In the genomic region with DNA sequence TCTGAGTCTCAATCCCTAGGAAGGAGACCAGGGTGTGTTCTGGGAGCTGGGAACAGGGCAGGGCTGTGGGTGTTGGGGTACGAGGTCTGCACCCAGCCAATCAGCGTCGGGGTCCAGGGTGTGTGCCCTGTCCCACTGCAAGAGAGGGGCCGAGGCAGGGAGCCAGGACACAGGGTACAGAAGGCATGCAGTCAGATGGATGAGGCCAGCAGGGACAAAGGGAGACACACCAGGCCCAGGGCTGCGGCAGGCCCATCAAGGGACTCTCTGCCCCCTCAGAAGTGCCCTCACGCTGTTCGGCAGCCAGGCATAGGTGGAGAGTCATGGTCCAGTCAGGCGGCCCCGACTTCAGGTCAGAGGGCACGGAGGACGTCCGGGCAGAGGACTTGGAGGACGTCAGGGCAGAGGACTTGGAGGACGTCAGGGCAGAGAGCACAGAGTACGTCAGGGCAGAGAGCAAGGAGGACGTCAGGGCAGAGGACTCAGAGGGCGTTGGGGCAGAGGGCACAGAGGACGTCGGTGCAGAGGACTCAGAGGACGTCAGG, we compare ENCODE assay signal across 21 cellular contexts. TPM values are rescaled to one million over a fixed set of nuclear protein-coding genes. Genes with fewer than 3 reads are reported as not detected.
A peak's percentile ranks its signal among the peaks of the same experiment; 100 is the strongest.
DNase-seq lines count a peak whose midpoint lies in the region; ATAC-seq, FAIRE-seq and TF ChIP-seq lines count a peak whose summit lies in the region.
"Had no signal": no experiment of that assay in that cellular context is flagged by ENCODE, and none has a peak within 500 bp of the region (broad histone marks: within the 10 kb centered on the region; RNA-seq: fewer than 3 reads in every experiment).

No MANE protein-coding gene starts in this region.

- H3K27me3 ChIP-seq in GM23338 (ENCODE audit: insufficient read depth) (no peaks in the 10 kb centered on the region), astrocyte (ENCODE audit: insufficient read depth, low read length) (no peaks in the 10 kb centered on the region), spleen (replicated peaks in 1 of 7) (no peaks in the 10 kb centered on the region), brain microvascular endothelial cell (replicated peaks) (no peaks in the 10 kb centered on the region)

- H3K4me1 Mint-ChIP-seq in GM23338 (no peaks in the 10 kb centered on the region; the same call in 2 of the 3 replicates), astrocyte (ENCODE audit: low read depth, unreplicated experiment) (peaks cover 16% of the 10 kb centered on the region)
- H3K4me1 Mint-ChIP-seq: CD4-positive, alpha-beta memory T cell had no signal

- TF ChIP-seq POLR2A in spleen (IDR thresholded peaks at IDR 0.05): no peak

- H4K20me1 ChIP-seq in GM23338 (replicated peaks; ENCODE audit: insufficient read depth): no peaks in the 10 kb centered on the region
- H4K20me1 ChIP-seq in astrocyte (ENCODE audit: insufficient read depth, low read length): no peaks in the 10 kb centered on the region

- H3K4me1 ChIP-seq in GM23338 (ENCODE audit: insufficient read depth) (no peaks in the 10 kb centered on the region), astrocyte (ENCODE audit: insufficient read depth, low read length) (peaks cover 8% of the 10 kb centered on the region), kidney (ENCODE audit: control insufficient read depth in 1 of 2, insufficient read depth in 1 of 2, low read depth in 1 of 2, low read length in 2 of 2) (peaks cover 0 to 4% of the 10 kb centered on the region in 2 donors), spleen (peaks cover 0 to 10% (median 0%) of the 10 kb centered on the region in 6 donors)
- H3K4me1 ChIP-seq: A549 had no signal

- H3K4me3 ChIP-seq in GM23338: no peak overlapping the region
- H3K4me3 ChIP-seq in astrocyte (ENCODE audit: insufficient read depth, low read depth, low read length): no peak overlapping the region
- H3K4me3 ChIP-seq in kidney (ENCODE audit: low read length in 2 of 2): no peak overlapping the region
- H3K4me3 ChIP-seq in spleen: no peak overlapping the region
- H3K4me3 ChIP-seq in brain microvascular endothelial cell (ENCODE audit: low read depth, low read length): no peak overlapping the region
- H3K4me3 ChIP-seq: A549, K562 had no signal

- WGBS in spleen, 5 donors: 84 to 90% (median 88%) methylated on average over 20 of the region's 20 CpGs

- ATAC-seq in GM23338 (no peak), GM19023 (IDR thresholded peaks at IDR 0.05; ENCODE audit: unreplicated experiment) (no peak)
- ATAC-seq: A549 had no signal

- H2AFZ ChIP-seq in GM23338: 0 out of 2 replicates have a peak overlapping the region, but pooled peaks have one; percentile 63
- H2AFZ ChIP-seq in astrocyte (ENCODE audit: low read depth, low read length): no peak overlapping the region

- in situ Hi-C loops in brain microvascular endothelial cell (cut with HindIII; ENCODE audit: low pct_ligation_motif_present, low sequenced_read_pairs): no loop called here

- no peak overlapping the region for H3K4me3 Mint-ChIP-seq in GM23338
- H3K4me3 Mint-ChIP-seq in astrocyte (ENCODE audit: unreplicated experiment): no peak overlapping the region
- H3K4me3 Mint-ChIP-seq: CD4-positive, alpha-beta memory T cell had no signal

- H3K9me2 ChIP-seq in GM23338 (ENCODE audit: insufficient read depth): no peaks in the 10 kb centered on the region

- intact Hi-C loops in kidney (cut with DNase I) (no loop called here), spleen (cut with DNase I; ENCODE audit: low total_unique reads) (no loop called here)

- no peak overlapping the region for H3K27ac ChIP-seq in GM23338 (ENCODE audit: low read depth)
- H3K27ac ChIP-seq in astrocyte (ENCODE audit: low read depth, low read length): no peak overlapping the region
- no peak overlapping the region for H3K27ac ChIP-seq in kidney (ENCODE audit: low read depth in 2 of 2, low read length in 2 of 2)
- no peak overlapping the region for H3K27ac ChIP-seq in spleen
- H3K27ac ChIP-seq in brain microvascular endothelial cell: no peak overlapping the region
- H3K27ac ChIP-seq: A549 had no signal

- FAIRE-seq in astrocyte (lab: Jason Lieb, UNC): no peak
- FAIRE-seq in kidney (lab: Jason Lieb, UNC): no peak
- FAIRE-seq: A549, GM19239, K562 had no signal

- H3K36me3 Mint-ChIP-seq in GM23338 (ENCODE audit: low read depth) (no peaks in the 10 kb centered on the region), astrocyte (ENCODE audit: low read depth, unreplicated experiment) (peaks cover 7% of the 10 kb centered on the region)
- H3K36me3 Mint-ChIP-seq: CD4-positive, alpha-beta memory T cell had no signal

- no peak overlapping the region for H3K4me2 ChIP-seq in GM23338
- no peak overlapping the region for H3K4me2 ChIP-seq in astrocyte (ENCODE audit: low read length)
- H3K4me2 ChIP-seq: A549 had no signal

- no peak overlapping the region for H3K9ac ChIP-seq in astrocyte (ENCODE audit: low read length)
- no peak overlapping the region for H3K9ac ChIP-seq in kidney (ENCODE audit: low read length in 2 of 2)

- H3K79me2 ChIP-seq in GM23338 (replicated peaks; ENCODE audit: insufficient read depth) (no peaks in the 10 kb centered on the region), astrocyte (ENCODE audit: insufficient read depth, low read length) (no peaks in the 10 kb centered on the region)

- DNase-seq in GM23338 (ENCODE audit: low spot score) (no peak), astrocyte (ENCODE audit: low read depth) (no peak), kidney (peak; percentile 51), spleen (peak; percentile 69), brain microvascular endothelial cell (no peak), DMS153 treated with DMSO at 0.1 percent for 48 hours (lab: John Stamatoyannopoulos, UW; ENCODE audit: unreplicated experiment) (no peak), NCI-H2171 (lab: John Stamatoyannopoulos, UW) (no peak)
- DNase-seq: CD4-positive, alpha-beta memory T cell; DMS153; GF-D8; HCEC 1CT; NCI-H1105 treated with DMSO at 0.1 percent for 48 hours; NCI-H1694; NCI-H510A treated with DMSO at 0.1 percent for 48 hours; NCI-H774; Right ventricle myocardium superior had no signal

- H3K9me3 ChIP-seq in astrocyte (ENCODE audit: insufficient read depth, low read depth, low read length) (no peaks in the 10 kb centered on the region), kidney (ENCODE audit: control insufficient read depth in 1 of 2, low read length in 2 of 2) (no peaks in the 10 kb centered on the region), spleen (no peaks in the 10 kb centered on the region)
- H3K9me3 ChIP-seq: A549 had no signal

- H3K27ac Mint-ChIP-seq in GM23338 (no peak overlapping the region), astrocyte (ENCODE audit: unreplicated experiment) (peak overlapping the region; percentile 59)
- H3K27ac Mint-ChIP-seq: CD4-positive, alpha-beta memory T cell had no signal

- no peaks in the 10 kb centered on the region for H3F3A ChIP-seq in GM23338 (replicated peaks; ENCODE audit: low read depth)

- H3K9me3 Mint-ChIP-seq in GM23338 (peaks cover 18% of the 10 kb centered on the region), astrocyte (ENCODE audit: unreplicated experiment) (peaks cover 6% of the 10 kb centered on the region)
- H3K9me3 Mint-ChIP-seq: CD4-positive, alpha-beta memory T cell had no signal

- TF ChIP-seq CTCF in GM23338 (conservative IDR thresholded peaks at IDR 0.05; ENCODE audit: low read depth in 2 of 2): no peak
- TF ChIP-seq CTCF in astrocyte (IDR thresholded peaks at IDR 0.05; ENCODE audit: insufficient read depth, low read depth, low read length): no peak
- no peak for TF ChIP-seq CTCF in kidney (IDR thresholded peaks at IDR 0.05; ENCODE audit: borderline replicate concordance, extremely low read depth, insufficient read depth)
- TF ChIP-seq CTCF in spleen (IDR thresholded peaks at IDR 0.05 in 8 of 11, conservative IDR thresholded peaks at IDR 0.05 in 3 of 11): no peak
- TF ChIP-seq CTCF in brain microvascular endothelial cell (IDR thresholded peaks at IDR 0.05; ENCODE audit: low read depth, low read length, missing control alignments): no peak

- H3K27me3 Mint-ChIP-seq in GM23338 (ENCODE audit: insufficient read depth, low read depth, poor library complexity): peaks cover 9% of the 10 kb centered on the region
- H3K27me3 Mint-ChIP-seq in astrocyte (ENCODE audit: low read depth, unreplicated experiment): peaks cover 14% of the 10 kb centered on the region

- H3K36me3 ChIP-seq in GM23338 (ENCODE audit: insufficient read depth): no peaks in the 10 kb centered on the region
- H3K36me3 ChIP-seq in astrocyte (ENCODE audit: insufficient read depth, low read length): no peaks in the 10 kb centered on the region
- H3K36me3 ChIP-seq in kidney (ENCODE audit: control insufficient read depth in 1 of 2, insufficient read depth in 2 of 2, low read length in 2 of 2): no peaks in the 10 kb centered on the region
- no peaks in the 10 kb centered on the region for H3K36me3 ChIP-seq in spleen
- H3K36me3 ChIP-seq in brain microvascular endothelial cell (replicated peaks): no peaks in the 10 kb centered on the region

RNA-seq across cellular contexts. Expression of gene ADAMTS2, which starts 28.8 kb away (rescaled TPM):
- 6.4 and 8.1 TPM in 2 replicates for total RNA-seq in GM23338 (2014; rRNA removed; shearing (Covaris generic))
- 1.6 and 2.1 TPM in 2 replicates for polyA plus RNA-seq in GM23338 (2016; fragmentation: Nextera tagmentation; extraction: Ambion mirVana)
- total RNA-seq in astrocyte: 18.8 and 26.6 TPM in 2 replicates
- total RNA-seq in kidney: 13.6 TPM
- 2.0 TPM for polyA plus RNA-seq in kidney (ENCODE audit: insufficient read depth, low read depth, low replicate concordance)
- total RNA-seq in spleen: 100 to 1,000 TPM in 1 of 7 donors, 10 to 100 TPM in 6; 44.0 to 101 (median 64.5) TPM
- polyA plus RNA-seq in spleen: 10 to 100 TPM in 1 of 3 donors, 1 to 10 TPM in 2; 4.0 to 16.8 (median 4.4) TPM
- total RNA-seq: CD4-positive, alpha-beta memory T cell; K562; OCI-LY7 had no signal
- polyA plus RNA-seq: A549, K562 had no signal

Comparison
In these comparisons a context has a peak if more than half of its experiments do, and no peak if none do; other contexts are left out.
1. DNase-seq: peak in kidney (single experiment) and spleen (single experiment); none in GM23338 (single experiment), astrocyte (single experiment), brain microvascular endothelial cell (single experiment), DMS153 treated with DMSO at 0.1 percent for 48 hours (single experiment) and NCI-H2171 (single experiment).